ENCODE assay signal across 1 cellular context in genomic region chr16:1918890-1919679, GRCh38.
TF ChIP-seq lines count a peak whose summit lies in the region.

No MANE protein-coding gene starts in this region.

TF ChIP-seq in A549, 52 proteins besides CTCF, POLR2A, EP300 and RAD21:
- TF ChIP-seq POLR2AphosphoS2 (conservative IDR thresholded peaks at IDR 0.05; ENCODE audit: low read length) (no peak), HOXB5 (CRISPR knock-in tag; IDR thresholded peaks at IDR 0.05) (no peak)
TF ChIP-seq in A549: peak in this region for 0.
